ENCODE assay signal across 16 cellular contexts in genomic region chr3:24598691-24599090, GRCh38.
DNase-seq lines count a peak whose midpoint lies in the region; ATAC-seq and TF ChIP-seq lines count a peak whose summit lies in the region.
"Had no signal": no experiment of that assay in that cellular context is flagged by ENCODE, and none has a peak within 500 bp of the region (broad histone marks: within the 10 kb centered on the region; RNA-seq: fewer than 3 reads in every experiment).

No MANE protein-coding gene starts in this region.

- H3K4me3 Mint-ChIP-seq in progenitor cell of endocrine pancreas (ENCODE audit: low read depth) = no peak overlapping the region
- H3K4me3 Mint-ChIP-seq: CD14-positive monocyte; stimulated activated effector memory CD8-positive, alpha-beta T cell treated with anti-CD3 and anti-CD28 coated beads, Interleukin-12 subunit alpha, Interleukin-12 subunit beta, amount 100 ng/mL, for 72 hours had no signal

- intact Hi-C loops in A673 (cut with micrococcal nuclease; ENCODE audit: unreplicated experiment) = no loop called here

- POLR2A ChIA-PET in RWPE1 (lab: Yijun Ruan, JAX; ENCODE audit: low non-redundant PET) (no interaction called here), A673 (lab: Charles Lee; ENCODE audit: low non-redundant PET) (no interaction called here)

- TF ChIP-seq CTCF in RWPE1 (conservative IDR thresholded peaks at IDR 0.05; ENCODE audit: low read depth) (no peak), fibroblast of lung (conservative IDR thresholded peaks at IDR 0.05 in 1 of 2, IDR thresholded peaks at IDR 0.05 in 1 of 2; ENCODE audit: low read depth in 1 of 2, low read length in 2 of 2) (no peak), progenitor cell of endocrine pancreas (IDR thresholded peaks at IDR 0.05; ENCODE audit: unreplicated experiment) (no peak), A673 (conservative IDR thresholded peaks at IDR 0.05; ENCODE audit: low read depth, low read length) (no peak)

- peaks cover 27% of the 10 kb centered on the region for H3K4me1 Mint-ChIP-seq in progenitor cell of endocrine pancreas (ENCODE audit: low read depth)
- H3K4me1 Mint-ChIP-seq: CD14-positive monocyte; stimulated activated effector memory CD8-positive, alpha-beta T cell treated with anti-CD3 and anti-CD28 coated beads, Interleukin-12 subunit alpha, Interleukin-12 subunit beta, amount 100 ng/mL, for 72 hours had no signal

- no peak overlapping the region for H2AFZ ChIP-seq in fibroblast of lung (ENCODE audit: low read length)

- H3K4me2 ChIP-seq in fibroblast of lung (ENCODE audit: extremely low read depth, insufficient read depth, low read length) = no peak overlapping the region

- peak; percentile 16 for DNase-seq in GM03348 (ENCODE audit: low spot score)
- DNase-seq in RWPE1 (ENCODE audit: low spot score) = peak; percentile 48
- peak; percentile 49 to 62 for DNase-seq in fibroblast of lung (ENCODE audit: low read depth in 2 of 2)
- no peak for DNase-seq in progenitor cell of endocrine pancreas (ENCODE audit: low spot score, unreplicated experiment)
- DNase-seq in A673 (ENCODE audit: low spot score) = no peak
- no peak for DNase-seq in GOT3 (lab: John Stamatoyannopoulos, UW)
- DNase-seq: activated CD4-positive, alpha-beta T cell treated with anti-CD3 and anti-CD28 coated beads, Interleukin-2, amount 50 U/mL, for 4 hours; activated gamma-delta T cell; gastrocnemius medialis; NCI-H1436; NK-92 treated with Interleukin-12 subunit alpha and Interleukin-12 subunit beta, amount 100 ng/mL, for 24 hours; stimulated activated CD4-positive, alpha-beta T cell treated with anti-CD3 and anti-CD28 coated beads, Interleukin-1b, Interleukin-23, amount 100 ng/mL, for 48 hours had no signal

- no peak for ATAC-seq in HG02642 (IDR thresholded peaks at IDR 0.05; ENCODE audit: poor library complexity, unreplicated experiment)
- no peak for ATAC-seq in GM19023 (IDR thresholded peaks at IDR 0.05; ENCODE audit: unreplicated experiment)
- ATAC-seq: stimulated activated effector memory CD8-positive, alpha-beta T cell treated with anti-CD3 and anti-CD28 coated beads, Interleukin-12 subunit alpha, Interleukin-12 subunit beta, amount 100 ng/mL, for 72 hours had no signal

- no peak overlapping the region for H3K27ac ChIP-seq in RWPE1
- H3K27ac ChIP-seq in fibroblast of lung (ENCODE audit: insufficient read depth, low read length) = no peak overlapping the region
- no peak overlapping the region for H3K27ac ChIP-seq in A673 (ENCODE audit: low read depth, low read length, poor library complexity, severe bottlenecking)
- H3K27ac ChIP-seq: gastrocnemius medialis had no signal

- H3K36me3 Mint-ChIP-seq in progenitor cell of endocrine pancreas (ENCODE audit: insufficient read depth) = peaks cover 2% of the 10 kb centered on the region
- H3K36me3 Mint-ChIP-seq: CD14-positive monocyte; stimulated activated effector memory CD8-positive, alpha-beta T cell treated with anti-CD3 and anti-CD28 coated beads, Interleukin-12 subunit alpha, Interleukin-12 subunit beta, amount 100 ng/mL, for 72 hours had no signal

- H3K79me2 ChIP-seq in fibroblast of lung (ENCODE audit: control insufficient read depth, insufficient read depth, low read length) = no peaks in the 10 kb centered on the region

- no peaks in the 10 kb centered on the region for H3K9me3 Mint-ChIP-seq in progenitor cell of endocrine pancreas (ENCODE audit: low read depth)

- H3K27me3 Mint-ChIP-seq in progenitor cell of endocrine pancreas = peaks cover 50% of the 10 kb centered on the region

- H3K4me3 ChIP-seq in fibroblast of lung (replicated peaks in 1 of 4; ENCODE audit: control extremely low read depth in 1 of 4, insufficient read depth in 1 of 4, low read depth in 3 of 4, low read length in 4 of 4) (no peak overlapping the region), A673 (ENCODE audit: low read depth, low read length, poor library complexity, severe bottlenecking) (no peak overlapping the region)
- H3K4me3 ChIP-seq: gastrocnemius medialis had no signal

- no peaks in the 10 kb centered on the region for H4K20me1 ChIP-seq in fibroblast of lung (ENCODE audit: control insufficient read depth, extremely low read depth, insufficient read depth, low read length)

- peak overlapping the region; percentile 95 for H3K27ac Mint-ChIP-seq in progenitor cell of endocrine pancreas
- H3K27ac Mint-ChIP-seq: CD14-positive monocyte; stimulated activated effector memory CD8-positive, alpha-beta T cell treated with anti-CD3 and anti-CD28 coated beads, Interleukin-12 subunit alpha, Interleukin-12 subunit beta, amount 100 ng/mL, for 72 hours had no signal

- no peaks in the 10 kb centered on the region for H3K4me1 ChIP-seq in fibroblast of lung (ENCODE audit: control insufficient read depth, extremely low read depth, insufficient read depth, low read length)
- no peaks in the 10 kb centered on the region for H3K4me1 ChIP-seq in A673 (ENCODE audit: insufficient read depth, low read length, poor library complexity, severe bottlenecking)
- H3K4me1 ChIP-seq: gastrocnemius medialis had no signal

- BruUV-seq in A673 (replicated peaks; lab: Mats Ljungman, UMichigan) = no TSS peak

- no peak overlapping the region for H3K9ac ChIP-seq in fibroblast of lung (ENCODE audit: insufficient read depth, low read length)

- no peaks in the 10 kb centered on the region for H3K36me3 ChIP-seq in fibroblast of lung (ENCODE audit: control insufficient read depth, insufficient read depth, low read length)
- no peaks in the 10 kb centered on the region for H3K36me3 ChIP-seq in A673 (ENCODE audit: insufficient read depth, low read length, poor library complexity, severe bottlenecking)
- H3K36me3 ChIP-seq: gastrocnemius medialis had no signal

- H3K27me3 ChIP-seq in fibroblast of lung (ENCODE audit: control insufficient read depth, insufficient read depth, low read length) = no peaks in the 10 kb centered on the region
- no peaks in the 10 kb centered on the region for H3K27me3 ChIP-seq in A673 (replicated peaks; ENCODE audit: insufficient read depth, low read depth, low read length, poor library complexity)
- H3K27me3 ChIP-seq: gastrocnemius medialis had no signal

- H3K9me3 ChIP-seq in fibroblast of lung (ENCODE audit: control insufficient read depth, insufficient read depth, low read depth, low read length) (no peaks in the 10 kb centered on the region), A673 (ENCODE audit: low read depth, low read length, poor library complexity, severe bottlenecking) (no peaks in the 10 kb centered on the region)
- H3K9me3 ChIP-seq: gastrocnemius medialis had no signal

- CTCF ChIA-PET in RWPE1 (lab: Yijun Ruan, JAX) (interaction anchor here (0.6 kb wide), 1 partner anchor 48 kb away, joined by 3 read pairs; no protein-coding TSS in a partner anchor), A673 (lab: Charles Lee) (no interaction called here)

Comparison
In these comparisons a context has a peak if more than half of its experiments do, and no peak if none do; other contexts are left out.
1. DNase-seq: peak in GM03348 (single experiment), RWPE1 (single experiment) and fibroblast of lung (2 of 2); none in progenitor cell of endocrine pancreas (single experiment), A673 (single experiment) and GOT3 (single experiment).